In the genomic region with DNA sequence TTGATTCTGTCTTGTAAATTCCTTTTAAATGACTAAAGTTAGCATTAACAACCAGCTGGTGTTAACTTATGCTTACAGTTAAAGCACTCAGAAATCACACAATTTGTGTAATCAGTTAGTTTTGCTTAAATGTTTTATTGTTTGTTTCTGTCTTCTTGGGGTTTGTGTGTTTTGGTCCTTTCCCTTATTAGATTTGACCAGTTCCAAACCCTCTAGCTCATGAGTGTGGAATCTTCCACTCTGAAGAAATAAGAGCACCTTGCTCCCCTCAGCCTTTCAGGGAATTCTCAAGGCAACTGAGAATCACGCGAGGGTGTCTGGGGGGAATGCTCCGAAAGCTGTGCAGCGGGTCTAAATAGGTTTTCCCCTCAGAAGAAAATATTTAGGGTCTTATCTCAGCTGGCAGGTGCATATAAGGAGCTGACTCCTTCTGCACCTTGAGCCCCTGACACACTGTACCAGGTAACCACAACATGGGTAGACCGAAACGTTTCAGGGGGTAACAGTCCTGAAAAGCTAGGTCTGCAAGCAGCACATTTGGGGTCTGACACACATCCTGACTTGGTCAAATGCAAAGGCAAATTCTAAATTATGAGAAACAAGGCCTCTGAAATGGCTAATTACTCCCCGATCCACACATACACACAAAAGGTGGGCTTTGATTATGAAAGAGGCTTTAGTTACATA, we compare ENCODE assay signal across 1 cellular context.
TF ChIP-seq lines count a peak whose summit lies in the region.

No MANE protein-coding gene starts in this region.

TF ChIP-seq in K562, 482 proteins besides CTCF, POLR2A, EP300 and RAD21 (continued from another document):
- TF ChIP-seq, protein P1, sequence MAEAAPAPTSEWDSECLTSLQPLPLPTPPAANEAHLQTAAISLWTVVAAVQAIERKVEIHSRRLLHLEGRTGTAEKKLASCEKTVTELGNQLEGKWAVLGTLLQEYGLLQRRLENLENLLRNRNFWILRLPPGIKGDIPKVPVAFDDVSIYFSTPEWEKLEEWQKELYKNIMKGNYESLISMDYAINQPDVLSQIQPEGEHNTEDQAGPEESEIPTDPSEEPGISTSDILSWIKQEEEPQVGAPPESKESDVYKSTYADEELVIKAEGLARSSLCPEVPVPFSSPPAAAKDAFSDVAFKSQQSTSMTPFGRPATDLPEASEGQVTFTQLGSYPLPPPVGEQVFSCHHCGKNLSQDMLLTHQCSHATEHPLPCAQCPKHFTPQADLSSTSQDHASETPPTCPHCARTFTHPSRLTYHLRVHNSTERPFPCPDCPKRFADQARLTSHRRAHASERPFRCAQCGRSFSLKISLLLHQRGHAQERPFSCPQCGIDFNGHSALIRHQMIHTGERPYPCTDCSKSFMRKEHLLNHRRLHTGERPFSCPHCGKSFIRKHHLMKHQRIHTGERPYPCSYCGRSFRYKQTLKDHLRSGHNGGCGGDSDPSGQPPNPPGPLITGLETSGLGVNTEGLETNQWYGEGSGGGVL (CRISPR knock-in tag; IDR thresholded peaks at IDR 0.05) = no peak
- TF ChIP-seq ZKSCAN1 (IDR thresholded peaks at IDR 0.05; ENCODE audit: low read depth, low read length) = no peak
- TF ChIP-seq, protein P2, sequence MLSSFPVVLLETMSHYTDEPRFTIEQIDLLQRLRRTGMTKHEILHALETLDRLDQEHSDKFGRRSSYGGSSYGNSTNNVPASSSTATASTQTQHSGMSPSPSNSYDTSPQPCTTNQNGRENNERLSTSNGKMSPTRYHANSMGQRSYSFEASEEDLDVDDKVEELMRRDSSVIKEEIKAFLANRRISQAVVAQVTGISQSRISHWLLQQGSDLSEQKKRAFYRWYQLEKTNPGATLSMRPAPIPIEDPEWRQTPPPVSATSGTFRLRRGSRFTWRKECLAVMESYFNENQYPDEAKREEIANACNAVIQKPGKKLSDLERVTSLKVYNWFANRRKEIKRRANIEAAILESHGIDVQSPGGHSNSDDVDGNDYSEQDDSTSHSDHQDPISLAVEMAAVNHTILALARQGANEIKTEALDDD (IDR thresholded peaks at IDR 0.05) = no peak
- no peak for TF ChIP-seq ZBTB17 (CRISPR knock-in tag; IDR thresholded peaks at IDR 0.05)
